ENCODE assay signal across 22 cellular contexts in genomic region chr7:6460303-6460702, GRCh38.
"Had no signal": no experiment of that assay in that cellular context is flagged by ENCODE, and none has a peak within 500 bp of the region (broad histone marks: within the 10 kb centered on the region; RNA-seq: fewer than 3 reads in every experiment).

No MANE protein-coding gene starts in this region.

- ATAC-seq: activated CD8-positive, alpha-beta memory T cell treated with anti-CD3 and anti-CD28 coated beads, Interleukin-2, amount 10 ng/mL, durations not matched to agents 7 days and 5 days; activated CD8-positive, alpha-beta T cell treated with anti-CD3 and anti-CD28 coated beads for 36 hours; activated naive CD8-positive, alpha-beta T cell treated with anti-CD3 and anti-CD28 coated beads, Interleukin-2, amount 50 U/mL, for 24 hours; left lung; natural killer cell; right cardiac atrium; stimulated activated naive CD8-positive, alpha-beta T cell treated with anti-CD3 and anti-CD28 coated beads, Interleukin-15, Interleukin-2, amounts not matched to agents 100 U/mL and 50 U/mL, for 24 hours had no signal

- H3K9me3 Mint-ChIP-seq: activated CD4-positive, alpha-beta T cell treated with anti-CD3 and anti-CD28 coated beads, Interleukin-2, amount 10 ng/mL, durations not matched to agents 7 days and 5 days; activated CD8-positive, alpha-beta T cell treated with anti-CD3 and anti-CD28 coated beads for 36 hours; activated naive CD8-positive, alpha-beta T cell treated with anti-CD3 and anti-CD28 coated beads, Interleukin-2, amount 50 U/mL, for 24 hours; brain; natural killer cell had no signal

- H3K4me3 Mint-ChIP-seq: activated CD4-positive, alpha-beta T cell treated with anti-CD3 and anti-CD28 coated beads, Interleukin-2, amount 10 ng/mL, durations not matched to agents 7 days and 5 days; activated CD8-positive, alpha-beta memory T cell treated with anti-CD3 and anti-CD28 coated beads, Interleukin-2, amount 10 ng/mL, durations not matched to agents 7 days and 5 days; activated CD8-positive, alpha-beta T cell treated with anti-CD3 and anti-CD28 coated beads for 36 hours; activated naive CD8-positive, alpha-beta T cell treated with anti-CD3 and anti-CD28 coated beads, Interleukin-2, amount 50 U/mL, for 24 hours; brain; natural killer cell had no signal

- H3K4me1 ChIP-seq: left lung had no signal

- H3K36me3 Mint-ChIP-seq: natural killer cell had no signal

- FAIRE-seq: endometrium, keratinocyte had no signal

- H3K27me3 ChIP-seq: left lung, ovary, tibial artery had no signal

- H3K27ac ChIP-seq: left lung, ovary, tibial artery had no signal

- DNase-seq: activated CD4-positive, alpha-beta T cell treated with anti-CD3 and anti-CD28 coated beads, Interleukin-2, amount 10 ng/mL, durations not matched to agents 7 days and 5 days; activated CD4-positive, CD25-positive, alpha-beta regulatory T cell treated with anti-CD3 and anti-CD28 coated beads, Interleukin-2, amount 50 U/mL, for 72 hours; activated CD8-positive, alpha-beta memory T cell treated with anti-CD3 and anti-CD28 coated beads, Interleukin-2, amount 10 ng/mL, durations not matched to agents 7 days and 5 days; activated CD8-positive, alpha-beta T cell treated with anti-CD3 and anti-CD28 coated beads for 36 hours; activated effector memory CD4-positive, alpha-beta T cell treated with anti-CD3 and anti-CD28 coated beads, Interleukin-2, amount 50 U/mL, for 16 hours; activated naive CD4-positive, alpha-beta T cell treated with anti-CD3 and anti-CD28 coated beads, Interleukin-2, amount 50 U/mL, for 16 hours; activated naive CD8-positive, alpha-beta T cell treated with anti-CD3 and anti-CD28 coated beads, Interleukin-2, amount 50 U/mL, for 24 hours; activated T-cell treated with anti-CD3 and anti-CD28 coated beads for 4 hours; effector CD4-positive, alpha-beta T cell; left lung; natural killer cell; ovary; right cardiac atrium; stimulated activated CD4-positive, alpha-beta T cell treated with anti-CD3 and anti-CD28 coated beads, Interleukin-12 subunit alpha, Interleukin-12 subunit beta, amount 100 ng/mL, for 4 hours; stimulated activated CD4-positive, alpha-beta T cell treated with anti-CD3 and anti-CD28 coated beads, Interleukin-4, amount 100 ng/mL, for 4 hours; stimulated activated naive CD8-positive, alpha-beta T cell treated with anti-CD3 and anti-CD28 coated beads, Interleukin-15, Interleukin-2, amounts not matched to agents 100 U/mL and 50 U/mL, for 24 hours; T-helper 2 cell; tibial artery had no signal

- H3K4me3 ChIP-seq: left lung, lung, ovary, tibial artery had no signal

- H3K4me1 Mint-ChIP-seq: activated CD8-positive, alpha-beta memory T cell treated with anti-CD3 and anti-CD28 coated beads, Interleukin-2, amount 10 ng/mL, durations not matched to agents 7 days and 5 days; brain; natural killer cell had no signal

- H3K27ac Mint-ChIP-seq: activated CD4-positive, alpha-beta T cell treated with anti-CD3 and anti-CD28 coated beads, Interleukin-2, amount 10 ng/mL, durations not matched to agents 7 days and 5 days; activated CD8-positive, alpha-beta memory T cell treated with anti-CD3 and anti-CD28 coated beads, Interleukin-2, amount 10 ng/mL, durations not matched to agents 7 days and 5 days; activated CD8-positive, alpha-beta T cell treated with anti-CD3 and anti-CD28 coated beads for 36 hours; activated naive CD8-positive, alpha-beta T cell treated with anti-CD3 and anti-CD28 coated beads, Interleukin-2, amount 50 U/mL, for 24 hours had no signal

- H3K9me3 ChIP-seq: left lung, ovary, tibial artery had no signal

- H3K36me3 ChIP-seq: ovary had no signal

- H3K27me3 Mint-ChIP-seq: activated CD4-positive, alpha-beta T cell treated with anti-CD3 and anti-CD28 coated beads, Interleukin-2, amount 10 ng/mL, durations not matched to agents 7 days and 5 days; activated CD8-positive, alpha-beta memory T cell treated with anti-CD3 and anti-CD28 coated beads, Interleukin-2, amount 10 ng/mL, durations not matched to agents 7 days and 5 days; activated CD8-positive, alpha-beta T cell treated with anti-CD3 and anti-CD28 coated beads for 36 hours; activated naive CD8-positive, alpha-beta T cell treated with anti-CD3 and anti-CD28 coated beads, Interleukin-2, amount 50 U/mL, for 24 hours; brain had no signal
